ENCODE assay signal across 26 cellular contexts in the genomic region with DNA sequence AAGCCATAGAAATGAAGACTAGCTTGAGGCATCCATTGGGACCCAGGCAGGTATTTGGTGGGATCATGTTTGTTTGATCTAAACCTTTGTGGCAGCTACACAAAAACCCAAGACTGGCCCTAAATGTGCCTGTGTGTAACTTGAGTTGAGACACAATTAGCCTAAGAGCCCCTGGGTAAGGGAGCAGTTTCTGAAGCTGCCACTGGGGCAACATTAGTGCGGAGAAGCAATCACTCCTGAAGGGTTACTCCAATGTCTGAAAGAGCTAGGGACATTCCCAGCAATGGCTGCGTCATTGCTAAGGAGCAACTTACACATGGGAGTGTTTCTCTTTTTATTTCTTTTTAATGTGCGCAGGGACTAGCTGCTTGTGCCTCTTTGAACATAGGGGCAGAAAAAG.
DNase-seq lines count a peak whose midpoint lies in the region; ATAC-seq and TF ChIP-seq lines count a peak whose summit lies in the region.
"Had no signal": no experiment of that assay in that cellular context is flagged by ENCODE, and none has a peak within 500 bp of the region (broad histone marks: within the 10 kb centered on the region; RNA-seq: fewer than 3 reads in every experiment).

No MANE protein-coding gene starts in this region.

- no peak for TF ChIP-seq POLR2A in stomach (IDR thresholded peaks at IDR 0.05)

- WGBS in stomach, 5 donors: 81 to 97% (median 93%) methylated on average over 3 of the region's 3 CpGs

- H3K4me3 ChIP-seq in stomach: no peak overlapping the region
- H3K4me3 ChIP-seq: PC-9, suprapubic skin had no signal

- no peak for TF ChIP-seq CTCF in stomach (IDR thresholded peaks at IDR 0.05)

- ATAC-seq in GM21619 (IDR thresholded peaks at IDR 0.05; ENCODE audit: unreplicated experiment): no peak
- ATAC-seq in GM21717 (IDR thresholded peaks at IDR 0.05; ENCODE audit: unreplicated experiment): no peak
- ATAC-seq: activated T-cell treated with anti-CD3 and anti-CD28 coated beads, Interleukin-2, amount 50 U/mL, for 72 hours; CD8-positive, alpha-beta T cell; right cardiac atrium; stimulated activated memory B cell treated with anti-CD40 and anti-IgM and Interleukin-4, amounts not matched to agents 10 μg/mL and 1 μg/mL and 100 μg/mL, for 72 hours had no signal

- DNase-seq in NCI-H82 (lab: John Stamatoyannopoulos, UW) (peak; percentile 16), NCI-H82 treated with DMSO at 0.1 percent for 48 hours (lab: John Stamatoyannopoulos, UW; ENCODE audit: unreplicated experiment) (no peak), RKO (ENCODE audit: low spot score) (peak; percentile 18), iPS DF 4.7 (ENCODE audit: extremely low read depth, low spot score) (peak; percentile 38), stomach (no peak), NCI-H748 treated with DMSO at 0.1 percent for 48 hours (lab: John Stamatoyannopoulos, UW) (no peak)
- DNase-seq: activated CD4-positive, alpha-beta T cell treated with anti-CD3 and anti-CD28 coated beads, Interleukin-2, amount 50 U/mL, for 4 hours; activated CD4-positive, CD25-positive, alpha-beta regulatory T cell; activated naive CD4-positive, alpha-beta T cell treated with anti-CD3 and anti-CD28 coated beads, Interleukin-2, amount 10 ng/mL, durations not matched to agents 7 days and 5 days; activated T-cell treated with anti-CD3 and anti-CD28 coated beads, Interleukin-2, amount 50 U/mL, for 72 hours; CD8-positive, alpha-beta T cell; DMS153; Kasumi-1; mammary epithelial cell; NCI-H1436 treated with DMSO at 0.1 percent for 48 hours; NCI-H2107; NK-92 treated with Interleukin-12 subunit alpha and Interleukin-12 subunit beta, amount 100 ng/mL, for 24 hours; PC-9; right cardiac atrium; SHP77 treated with DMSO at 0.1 percent for 48 hours; stimulated activated CD4-positive, alpha-beta T cell treated with anti-CD3 and anti-CD28 coated beads, Interleukin-12 subunit alpha, Interleukin-12 subunit beta, amount 100 ng/mL, for 4 hours; stimulated activated CD4-positive, alpha-beta T cell treated with anti-CD3 and anti-CD28 coated beads, Interleukin-4, amount 100 ng/mL, for 24 hours had no signal

- H3K27ac ChIP-seq in stomach: no peak overlapping the region
- H3K27ac ChIP-seq: PC-9, suprapubic skin had no signal

- no peaks in the 10 kb centered on the region for H3K27me3 ChIP-seq in stomach
- H3K27me3 ChIP-seq: suprapubic skin had no signal

- H3K9me3 ChIP-seq in stomach: no peaks in the 10 kb centered on the region
- H3K9me3 ChIP-seq: suprapubic skin had no signal

- no peaks in the 10 kb centered on the region for H3K36me3 ChIP-seq in stomach
- H3K36me3 ChIP-seq: suprapubic skin had no signal

- no peak for TF ChIP-seq EP300 in stomach (IDR thresholded peaks at IDR 0.05)

- no peaks in the 10 kb centered on the region for H3K4me1 ChIP-seq in stomach
- H3K4me1 ChIP-seq: suprapubic skin had no signal

- intact Hi-C loops in stomach (cut with DNase I; ENCODE audit: low total_unique reads): no loop called here

Comparison
In these comparisons a context has a peak if more than half of its experiments do, and no peak if none do; other contexts are left out.
1. DNase-seq: peak in NCI-H82 (single experiment), RKO (single experiment) and iPS DF 4.7 (single experiment); none in NCI-H82 treated with DMSO at 0.1 percent for 48 hours (single experiment), stomach (single experiment) and NCI-H748 treated with DMSO at 0.1 percent for 48 hours (single experiment).